In the genomic region with DNA sequence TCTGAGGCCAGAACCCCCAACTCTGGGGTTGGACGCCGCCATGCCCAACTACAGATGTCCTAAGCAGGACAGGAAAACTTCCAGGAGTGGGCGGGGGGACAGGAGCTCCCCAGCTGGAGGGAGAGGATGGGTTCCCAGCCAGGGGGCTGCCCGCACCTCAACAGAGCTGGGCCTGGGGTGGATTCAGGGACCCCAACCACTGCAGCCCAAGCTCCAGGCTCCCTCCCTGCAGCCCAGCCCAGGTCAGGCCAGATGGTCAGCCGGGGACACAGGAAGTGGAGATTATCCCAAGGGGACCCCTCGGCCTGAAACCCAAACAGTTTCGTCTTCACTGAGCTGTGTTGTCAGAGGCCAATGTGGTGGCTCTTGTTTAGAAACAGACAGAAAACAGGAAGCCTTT, we compare ENCODE assay signal across 11 cellular contexts. TPM values are rescaled to one million over a fixed set of nuclear protein-coding genes. Genes with fewer than 3 reads are reported as not detected.
DNase-seq lines count a peak whose midpoint lies in the region; ATAC-seq and TF ChIP-seq lines count a peak whose summit lies in the region.
"Had no signal": no experiment of that assay in that cellular context is flagged by ENCODE, and none has a peak within 500 bp of the region (broad histone marks: within the 10 kb centered on the region; RNA-seq: fewer than 3 reads in every experiment).

No MANE protein-coding gene starts in this region.

- H3K27me3 ChIP-seq in Panc1 (ENCODE audit: control insufficient read depth, insufficient read depth, low read length): no peaks in the 10 kb centered on the region
- H3K27me3 ChIP-seq in mucosa of stomach (ENCODE audit: control insufficient read depth, insufficient read depth, low read length): no peaks in the 10 kb centered on the region
- no peaks in the 10 kb centered on the region for H3K27me3 ChIP-seq in upper lobe of left lung

- in situ Hi-C loops in Panc1 (cut with HindIII; ENCODE audit: low pct_unique_long_range_greater_than_20kb, low sequenced_read_pairs): no loop called here

- H3K9me3 ChIP-seq in Panc1 (ENCODE audit: control insufficient read depth, insufficient read depth, low read depth, low read length) (no peaks in the 10 kb centered on the region), mucosa of stomach (ENCODE audit: control insufficient read depth, low read length) (no peaks in the 10 kb centered on the region), upper lobe of left lung (no peaks in the 10 kb centered on the region)

- BruUV-seq in Panc1 (replicated peaks; lab: Mats Ljungman, UMichigan): no TSS peak

- peak overlapping the region; percentile 93 for H3K27ac ChIP-seq in Panc1 (ENCODE audit: low read length)
- peak overlapping the region; percentile 60 for H3K27ac ChIP-seq in epithelial cell of prostate
- peak overlapping the region; percentile 91 to 98 (median 94) for H3K27ac ChIP-seq in upper lobe of left lung
- no peak overlapping the region for H3K27ac ChIP-seq in substantia nigra (ENCODE audit: low read depth, low read length, poor library complexity, severe bottlenecking)

- no peaks in the 10 kb centered on the region for H3K36me3 ChIP-seq in Panc1 (ENCODE audit: control insufficient read depth, insufficient read depth, low read length)
- H3K36me3 ChIP-seq in mucosa of stomach (ENCODE audit: control insufficient read depth, insufficient read depth, low read length): no peaks in the 10 kb centered on the region
- peaks cover 0 to 36% (median 1%) of the 10 kb centered on the region in 4 donors for H3K36me3 ChIP-seq in upper lobe of left lung

- POLR2A ChIA-PET in Panc1 (lab: Charles Lee): interaction anchor here (0.7 kb wide), 1 partner anchor 176 kb away, joined by 3 read pairs; no protein-coding TSS in a partner anchor

- intact Hi-C loops in Panc1 (cut with micrococcal nuclease; ENCODE audit: unreplicated experiment): no loop called here

- peak overlapping the region in 1 of 2 experiments; percentile 8; a peak in 1 of 4 replicates for H3K4me3 ChIP-seq in Panc1 (ENCODE audit: low read depth in 2 of 2, low read length in 2 of 2)
- H3K4me3 ChIP-seq in mucosa of stomach (ENCODE audit: low read length): no peak overlapping the region
- H3K4me3 ChIP-seq in upper lobe of left lung: peak overlapping the region in 2 of 4 donors; percentile 26 to 31

- H3K4me1 ChIP-seq in Panc1 (ENCODE audit: control insufficient read depth, insufficient read depth, low read length): peaks cover 92% of the 10 kb centered on the region
- H3K4me1 ChIP-seq in mucosa of stomach (ENCODE audit: control insufficient read depth, insufficient read depth, low read length): peaks cover 62% of the 10 kb centered on the region
- H3K4me1 ChIP-seq in upper lobe of left lung: peaks cover 80 to 94% (median 90%) of the 10 kb centered on the region in 4 donors

- no peak for TF ChIP-seq EP300 in upper lobe of left lung (IDR thresholded peaks at IDR 0.05)

- CTCF ChIA-PET in Panc1 (lab: Charles Lee): no interaction called here

- no peak for TF ChIP-seq POLR2A in upper lobe of left lung (IDR thresholded peaks at IDR 0.05)

- ATAC-seq in Panc1 (no peak), upper lobe of left lung (ENCODE audit: low FRiP score in 2 of 2) (no peak), HG02642 (IDR thresholded peaks at IDR 0.05; ENCODE audit: poor library complexity, unreplicated experiment) (no peak)

- DNase-seq in Panc1 (ENCODE audit: low read depth, low spot score) (no peak), epithelial cell of prostate (ENCODE audit: low read depth, low spot score) (no peak), upper lobe of left lung (peak in 1 of 2 donors; percentile 48), NCI-H2171 (lab: John Stamatoyannopoulos, UW) (no peak), substantia nigra (lab: John Stamatoyannopoulos, UW) (no peak)
- DNase-seq: activated CD4-positive, alpha-beta T cell treated with anti-CD3 and anti-CD28 coated beads, Interleukin-2, amount 50 U/mL, for 4 hours; activated gamma-delta T cell treated with Interleukin-2 at 50 U/mL for 16 hours; NCI-H69; stimulated activated CD4-positive, alpha-beta T cell treated with anti-CD3 and anti-CD28 coated beads, Interleukin-2, amount 100 ng/mL, for 24 hours had no signal

- 48 to 57% methylated on average over 3 to 7 of the region's 7 CpGs for WGBS in upper lobe of left lung, 2 donors

- TF ChIP-seq CTCF in Panc1 (IDR thresholded peaks at IDR 0.05): no peak
- TF ChIP-seq CTCF in upper lobe of left lung (IDR thresholded peaks at IDR 0.05): no peak

- peak overlapping the region; percentile 15 for H3K9ac ChIP-seq in mucosa of stomach (ENCODE audit: low read length)

RNA-seq across cellular contexts. Expression of gene LAMA5, which starts 9.4 kb away (rescaled TPM):
- 497 TPM for total RNA-seq in Panc1 (2021; ENCODE audit: unreplicated experiment)
- polyA plus RNA-seq in Panc1 (2012; ENCODE audit: insufficient read length): 508 TPM
- 1,000 to 10,000 TPM in 1 of 6 donors, 100 to 1,000 TPM in 5; 176 to 1,019 (median 307) TPM for total RNA-seq in upper lobe of left lung

RNA-seq across cellular contexts. Expression of gene RPS21, which starts 29.2 kb away (rescaled TPM):
- total RNA-seq in Panc1 (2021; ENCODE audit: unreplicated experiment) (1,761 TPM), upper lobe of left lung (1,000 to 10,000 TPM in 3 of 6 donors, 100 to 1,000 TPM in 2, 10 to 100 TPM in 1; 94.6 to 1,381 (median 998) TPM)
- 4,052 TPM for polyA plus RNA-seq in Panc1 (2012; ENCODE audit: insufficient read length)

RNA-seq across cellular contexts. Expression of gene CABLES2, which starts 49.4 kb away (rescaled TPM):
- total RNA-seq in Panc1 (2021; ENCODE audit: unreplicated experiment): 9.8 TPM
- 12.0 TPM for polyA plus RNA-seq in Panc1 (2012; ENCODE audit: insufficient read length)
- total RNA-seq in upper lobe of left lung: 1 to 10 TPM; 2.2 to 5.2 (median 4.0) TPM

RNA-seq across cellular contexts. Expression of gene ADRM1, which starts 54.9 kb away (rescaled TPM):
- total RNA-seq in Panc1 (2021; ENCODE audit: unreplicated experiment): 194 TPM
- 315 TPM for polyA plus RNA-seq in Panc1 (2012; ENCODE audit: insufficient read length)
- 100 to 1,000 TPM in 2 of 6 donors, 10 to 100 TPM in 4; 57.6 to 158 (median 91.6) TPM for total RNA-seq in upper lobe of left lung
